In genomic region chr6:167113047-167113446, GRCh38 we compare ENCODE assay signal across 12 cellular contexts. TPM values are rescaled to one million over a fixed set of nuclear protein-coding genes. Genes with fewer than 3 reads are reported as not detected.
A peak's percentile ranks its signal among the peaks of the same experiment; 100 is the strongest.
DNase-seq lines count a peak whose midpoint lies in the region; ATAC-seq and TF ChIP-seq lines count a peak whose summit lies in the region.
"Had no signal": no experiment of that assay in that cellular context is flagged by ENCODE, and none has a peak within 500 bp of the region (broad histone marks: within the 10 kb centered on the region; RNA-seq: fewer than 3 reads in every experiment).

No MANE protein-coding gene starts in this region.

- intact Hi-C loops in left lung (cut with DNase I) = no loop called here

- H3K36me3 ChIP-seq in WERI-Rb-1 = no peaks in the 10 kb centered on the region
- H3K36me3 ChIP-seq in left lung = no peaks in the 10 kb centered on the region
- H3K36me3 ChIP-seq: colonic mucosa, neutrophil had no signal

- peak overlapping the region; percentile 23 for H3K4me3 ChIP-seq in mononuclear cell (ENCODE audit: low read length)
- no peak overlapping the region for H3K4me3 ChIP-seq in WERI-Rb-1 (ENCODE audit: low read depth, low read length)
- H3K4me3 ChIP-seq in left lung = no peak overlapping the region
- H3K4me3 ChIP-seq: colonic mucosa had no signal

- no peak overlapping the region for H3K27ac ChIP-seq in WERI-Rb-1
- no peak overlapping the region for H3K27ac ChIP-seq in left lung
- H3K27ac ChIP-seq: neutrophil had no signal

- H3K27me3 ChIP-seq in mononuclear cell (ENCODE audit: insufficient read depth, low read length) (no peaks in the 10 kb centered on the region), WERI-Rb-1 (ENCODE audit: insufficient read depth, low read depth, severe bottlenecking) (no peaks in the 10 kb centered on the region), left lung (peaks cover 0 to 19% of the 10 kb centered on the region in 2 donors)
- H3K27me3 ChIP-seq: colonic mucosa, neutrophil had no signal

- no peaks in the 10 kb centered on the region for H3K9me3 ChIP-seq in mononuclear cell (ENCODE audit: low read depth, low read length)
- H3K9me3 ChIP-seq in WERI-Rb-1 (ENCODE audit: severe bottlenecking) = no peaks in the 10 kb centered on the region
- H3K9me3 ChIP-seq in left lung = no peaks in the 10 kb centered on the region
- H3K9me3 ChIP-seq: colonic mucosa, neutrophil had no signal

- DNase-seq in NOMO-1 treated with DMSO at 0.1 percent for 48 hours (lab: John Stamatoyannopoulos, UW; ENCODE audit: unreplicated experiment) (peak; percentile 17), NOMO-1 treated with dmso at 0.1 percent for 144 hours (lab: John Stamatoyannopoulos, UW; ENCODE audit: unreplicated experiment) (no peak), WERI-Rb-1 (no peak), left lung (no peak)
- no peak for DNase-seq in stimulated activated CD4-positive, alpha-beta T cell treated with anti-CD3 and anti-CD28 coated beads, Interleukin-15, amount 100 ng/mL, for 24 hours
- DNase-seq: colonic mucosa had no signal

- H3K4me1 ChIP-seq in mononuclear cell (ENCODE audit: insufficient read depth, low read length) = peaks cover 23% of the 10 kb centered on the region
- no peaks in the 10 kb centered on the region for H3K4me1 ChIP-seq in left lung
- H3K4me1 ChIP-seq: colonic mucosa had no signal

- ATAC-seq in GM21528 (IDR thresholded peaks at IDR 0.05; ENCODE audit: low FRiP score, unreplicated experiment) = peak; percentile 52
- peak; percentile 47 for ATAC-seq in HG03280 (IDR thresholded peaks at IDR 0.05; ENCODE audit: unreplicated experiment)
- no peak for ATAC-seq in left lung
- ATAC-seq: Panc1 had no signal

- TF ChIP-seq CTCF in WERI-Rb-1 (IDR thresholded peaks at IDR 0.05; ENCODE audit: low read depth, low read length) (no peak), left lung (IDR thresholded peaks at IDR 0.05) (no peak)

RNA-seq across cellular contexts. Expression of gene CCR6, which starts 9.8 kb away (rescaled TPM):
- total RNA-seq in mononuclear cell (14.8 TPM), left lung (under 1 TPM in 1 of 2 donors, not detected in 1; 0.71 TPM)
- total RNA-seq: A172 had no signal

RNA-seq across cellular contexts. Expression of gene GPR31, which starts 44.7 kb away (rescaled TPM):
- total RNA-seq in mononuclear cell (not detected), left lung (not detected)
- total RNA-seq: A172, colonic mucosa had no signal
